Comparison of ENCODE assay signal across 22 cellular contexts in genomic region chr17:79684132-79684985, GRCh38. TPM values are rescaled to one million over a fixed set of nuclear protein-coding genes. Genes with fewer than 3 reads are reported as not detected.
A peak's percentile ranks its signal among the peaks of the same experiment; 100 is the strongest.
DNase-seq lines count a peak whose midpoint lies in the region; TF ChIP-seq lines count a peak whose summit lies in the region.
"Had no signal": no experiment of that assay in that cellular context is flagged by ENCODE, and none has a peak within 500 bp of the region (broad histone marks: within the 10 kb centered on the region; RNA-seq: fewer than 3 reads in every experiment).

No MANE protein-coding gene starts in this region.

- H3K36me3 Mint-ChIP-seq in glutamatergic neuron (ENCODE audit: unreplicated experiment), result no peaks in the 10 kb centered on the region
- H3K36me3 Mint-ChIP-seq: CD4-positive, CD25-positive, alpha-beta regulatory T cell had no signal

- H3K4me3 Mint-ChIP-seq in glutamatergic neuron (ENCODE audit: unreplicated experiment), result peak overlapping the region; percentile 10
- H3K4me3 Mint-ChIP-seq: CD4-positive, CD25-positive, alpha-beta regulatory T cell had no signal

- DNase-seq in AG10803 (ENCODE audit: low read depth), result peak; percentile 12
- peak; percentile 63 for DNase-seq in glutamatergic neuron
- peak; percentile 72 for DNase-seq in retina
- no peak for DNase-seq in NCI-H2081 treated with DMSO at 0.1 percent for 48 hours (lab: John Stamatoyannopoulos, UW)
- no peak for DNase-seq in NCI-H1930 (lab: John Stamatoyannopoulos, UW)
- no peak for DNase-seq in NOMO-1 (lab: John Stamatoyannopoulos, UW; ENCODE audit: unreplicated experiment in 2 of 2)
- DNase-seq: BE2C; CD4-positive, CD25-positive, alpha-beta regulatory T cell; COR-L47; DMS 273 treated with DMSO at 0.1 percent for 48 hours; DMS79 treated with DMSO at 0.1 percent for 48 hours; GOT3; IMR-90; NCI-H1105; NCI-H2081; NCI-H2171 treated with DMSO at 0.1 percent for 48 hours; NCI-H524 treated with DMSO at 0.1 percent for 48 hours; NCI-H82; Peyer's patch had no signal

- peaks cover 27% of the 10 kb centered on the region for H3K27me3 Mint-ChIP-seq in glutamatergic neuron (ENCODE audit: unreplicated experiment)

- H3K27ac Mint-ChIP-seq in glutamatergic neuron (ENCODE audit: unreplicated experiment), result peak overlapping the region; percentile 77
- H3K27ac Mint-ChIP-seq: CD4-positive, CD25-positive, alpha-beta regulatory T cell had no signal

- TF ChIP-seq CTCF in AG10803 (conservative IDR thresholded peaks at IDR 0.05; ENCODE audit: low read length), result no peak
- TF ChIP-seq CTCF in VCaP (conservative IDR thresholded peaks at IDR 0.05), result no peak
- no peak for TF ChIP-seq CTCF in glutamatergic neuron (IDR thresholded peaks at IDR 0.05; ENCODE audit: partially characterized antibody, unreplicated experiment)

- H3K4me3 ChIP-seq in AG10803 (ENCODE audit: low read length), result no peak overlapping the region
- H3K4me3 ChIP-seq: GM12878, Peyer's patch, SJSA1 had no signal

- peak overlapping the region; percentile 69; the same call in 1 of the 2 replicates for H3K27ac ChIP-seq in VCaP
- H3K27ac ChIP-seq: Peyer's patch, SJSA1 had no signal

- H3K9me3 Mint-ChIP-seq in glutamatergic neuron (ENCODE audit: unreplicated experiment), result peaks cover 8% of the 10 kb centered on the region

- H3K4me1 Mint-ChIP-seq in glutamatergic neuron (ENCODE audit: low read depth, unreplicated experiment), result peaks cover 33% of the 10 kb centered on the region
- H3K4me1 Mint-ChIP-seq: CD4-positive, CD25-positive, alpha-beta regulatory T cell had no signal

RNA-seq across cellular contexts. Expression of gene ENPP7, which starts 46.4 kb away (rescaled TPM):
- total RNA-seq in glutamatergic neuron (ENCODE audit: unreplicated experiment), result not detected
- total RNA-seq: CD4-positive, CD25-positive, alpha-beta regulatory T cell; IMR-90; SJSA1 had no signal

Comparison
In these comparisons a context has a peak if more than half of its experiments do, and no peak if none do; other contexts are left out.
1. DNase-seq: peak in AG10803 (single experiment), glutamatergic neuron (single experiment) and retina (single experiment); none in NCI-H2081 treated with DMSO at 0.1 percent for 48 hours (single experiment), NCI-H1930 (0 of 2) and NOMO-1 (0 of 2).